ENCODE assay signal across 23 cellular contexts in the genomic region with DNA sequence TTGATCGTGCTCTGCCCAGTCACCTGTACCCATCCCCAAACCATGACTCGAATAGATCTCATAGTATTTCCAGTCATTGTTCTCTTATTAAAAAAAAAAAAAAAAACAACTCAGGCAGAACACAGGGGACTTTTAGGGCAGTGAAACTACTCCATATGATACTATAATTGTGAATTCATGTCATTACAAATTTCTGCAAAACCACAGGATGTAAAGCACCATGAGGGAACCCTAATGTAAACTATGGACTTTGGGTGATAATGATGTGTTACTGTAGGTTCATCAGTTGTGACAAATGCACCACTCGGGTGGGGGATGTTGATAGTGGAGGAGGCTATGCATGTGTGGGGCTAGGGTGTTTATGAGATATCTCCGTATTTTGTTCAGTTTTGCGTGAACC.
"Had no signal": no experiment of that assay in that cellular context is flagged by ENCODE, and none has a peak within 500 bp of the region (broad histone marks: within the 10 kb centered on the region; RNA-seq: fewer than 3 reads in every experiment).

No MANE protein-coding gene starts in this region.

- H3K27me3 Mint-ChIP-seq: progenitor cell of endocrine pancreas had no signal

- H3K9me3 ChIP-seq: thyroid gland, vagina had no signal

- H3K9ac ChIP-seq: neural progenitor cell, parathyroid adenoma had no signal

- H3K4me3 Mint-ChIP-seq: memory B cell; mesothelial cell of epicardium; naive B cell; natural killer cell treated with Interleukin-12 subunit alpha and Interleukin-12 subunit beta and Interleukin-15 and Interleukin-18, amount 100 ng/mL, for 72 hours; neural progenitor cell had no signal

- H3K4me1 ChIP-seq: parathyroid adenoma, stomach, thyroid gland, vagina had no signal

- H2AFZ ChIP-seq: neural progenitor cell, parathyroid adenoma had no signal

- H3K4me1 Mint-ChIP-seq: mesothelial cell of epicardium had no signal

- DNase-seq: dorsolateral prefrontal cortex; effector CD4-positive, alpha-beta T cell; mucosa of descending colon; naive B cell; right lobe of liver; stimulated activated CD4-positive, alpha-beta T cell treated with anti-CD3 and anti-CD28 coated beads, Interleukin-12 subunit alpha, Interleukin-12 subunit beta, amount 100 ng/mL, for 4 hours; stimulated activated CD4-positive, alpha-beta T cell treated with anti-CD3 and anti-CD28 coated beads, Interleukin-1b, Interleukin-23, amount 100 ng/mL, for 48 hours; stimulated activated CD4-positive, alpha-beta T cell treated with anti-CD3 and anti-CD28 coated beads, Interleukin-4, amount 100 ng/mL, for 1 hour; stimulated activated CD8-positive, alpha-beta memory T cell treated with anti-CD3 and anti-CD28 coated beads, Interleukin-4, amount 100 ng/mL, for 48 hours; stimulated activated naive CD4-positive, alpha-beta T cell treated with Interleukin-2 at 50 U/mL for 16 hours; stomach; thyroid gland had no signal

- H3K79me2 ChIP-seq: parathyroid adenoma had no signal

- H3K27me3 ChIP-seq: dorsolateral prefrontal cortex, neural progenitor cell, right lobe of liver, stomach, thyroid gland, vagina had no signal

- H3K4me3 ChIP-seq: dorsolateral prefrontal cortex, lung, mucosa of descending colon, neural progenitor cell, right lobe of liver, smooth muscle cell, stomach, thyroid gland, vagina had no signal

- H3K36me3 Mint-ChIP-seq: mesothelial cell of epicardium had no signal

- H3K27ac ChIP-seq: dorsolateral prefrontal cortex, neural progenitor cell, parathyroid adenoma, right lobe of liver, stomach, thyroid gland, vagina had no signal

- H3K27ac Mint-ChIP-seq: memory B cell; mesothelial cell of epicardium; natural killer cell treated with Interleukin-12 subunit alpha and Interleukin-12 subunit beta and Interleukin-15 and Interleukin-18, amount 100 ng/mL, for 72 hours; progenitor cell of endocrine pancreas had no signal

- ATAC-seq: mucosa of descending colon; natural killer cell treated with Interleukin-12 subunit alpha and Interleukin-12 subunit beta and Interleukin-15 and Interleukin-18, amount 100 ng/mL, for 72 hours had no signal

- H3K36me3 ChIP-seq: neural progenitor cell, right lobe of liver, stomach, thyroid gland, vagina had no signal

- FAIRE-seq: frontal cortex, keratinocyte had no signal

- H3K4me2 ChIP-seq: smooth muscle cell had no signal
